23 cellular contexts compared by ENCODE assay signal in genomic region chr12:95784286-95784685, GRCh38. TPM values are rescaled to one million over a fixed set of nuclear protein-coding genes. Genes with fewer than 3 reads are reported as not detected.
DNase-seq lines count a peak whose midpoint lies in the region; ATAC-seq and TF ChIP-seq lines count a peak whose summit lies in the region.
"Had no signal": no experiment of that assay in that cellular context is flagged by ENCODE, and none has a peak within 500 bp of the region (broad histone marks: within the 10 kb centered on the region; RNA-seq: fewer than 3 reads in every experiment).

No MANE protein-coding gene starts in this region.

- H3K36me3 ChIP-seq in osteoblast (ENCODE audit: insufficient read depth, low read length) = peaks cover 42% of the 10 kb centered on the region
- H3K36me3 ChIP-seq: BLaER1 treated with 17β-estradiol and CSF1 and Interleukin-3, amounts not matched to agents 10 nM and 100 nM; suprapubic skin had no signal

- H3K4me3 ChIP-seq in astrocyte of the spinal cord (ENCODE audit: low read depth, low read length) (no peak overlapping the region), osteoblast (ENCODE audit: insufficient read depth, low read length) (no peak overlapping the region)
- H3K4me3 ChIP-seq: BLaER1 treated with 17β-estradiol and CSF1 and Interleukin-3, amounts not matched to agents 10 nM and 100 nM; GM23338; smooth muscle cell; suprapubic skin had no signal

- no peak overlapping the region for H2AFZ ChIP-seq in osteoblast (ENCODE audit: low read length)
- H2AFZ ChIP-seq: GM23338 had no signal

- no peaks in the 10 kb centered on the region for H3K9me3 ChIP-seq in osteoblast (ENCODE audit: low read depth, low read length)
- H3K9me3 ChIP-seq: BLaER1 treated with 17β-estradiol and CSF1 and Interleukin-3, amounts not matched to agents 10 nM and 100 nM; heart left ventricle; suprapubic skin had no signal

- TF ChIP-seq CTCF in astrocyte of the spinal cord (IDR thresholded peaks at IDR 0.05; ENCODE audit: low read depth, low read length) = no peak
- TF ChIP-seq CTCF in osteoblast (IDR thresholded peaks at IDR 0.05; ENCODE audit: extremely low read depth, low read depth, low read length) = no peak

- in situ Hi-C loops in astrocyte of the spinal cord (cut with HindIII; ENCODE audit: low sequenced_read_pairs) = no loop called here

- H3K4me1 ChIP-seq in osteoblast (ENCODE audit: insufficient read depth, low read length) = peaks cover 35% of the 10 kb centered on the region
- H3K4me1 ChIP-seq: BLaER1 treated with 17β-estradiol and CSF1 and Interleukin-3, amounts not matched to agents 10 nM and 100 nM had no signal

- no peaks in the 10 kb centered on the region for H3K27me3 ChIP-seq in osteoblast (ENCODE audit: insufficient read depth, low read length)
- H3K27me3 ChIP-seq: suprapubic skin had no signal

- no peaks in the 10 kb centered on the region for H4K20me1 ChIP-seq in osteoblast (ENCODE audit: insufficient read depth, low read length)

- peak; percentile 61 for DNase-seq in EH (ENCODE audit: low read depth)
- DNase-seq in M059J (ENCODE audit: low read depth) = peak; percentile 62
- peak; percentile 42 for DNase-seq in astrocyte of the spinal cord (ENCODE audit: low read depth, low spot score)
- DNase-seq in osteoblast (ENCODE audit: insufficient read length, low spot score, missing footprints) = no peak
- no peak for DNase-seq in NCI-H2196 (lab: John Stamatoyannopoulos, UW; ENCODE audit: unreplicated experiment)
- DNase-seq in GF-D8 (lab: John Stamatoyannopoulos, UW) = no peak
- DNase-seq: activated CD4-positive, alpha-beta T cell treated with anti-CD3 and anti-CD28 coated beads, Interleukin-2, amount 50 U/mL, for 1 hour; anterior cingulate cortex; Calu3; central memory CD4-positive, alpha-beta T cell; heart left ventricle; Kasumi-1; left colon; NCI-H1048; NCI-H187 had no signal

- peak overlapping the region; percentile 12 for H3K4me2 ChIP-seq in osteoblast (ENCODE audit: insufficient read depth, low read length)
- H3K4me2 ChIP-seq: BLaER1 treated with 17β-estradiol and CSF1 and Interleukin-3, amounts not matched to agents 10 nM and 100 nM; GM23338; smooth muscle cell had no signal

- H3K79me2 ChIP-seq in osteoblast (ENCODE audit: insufficient read depth, low read length) = peaks cover 75% of the 10 kb centered on the region

- no peak for ATAC-seq in GM18861 (IDR thresholded peaks at IDR 0.05; ENCODE audit: unreplicated experiment)
- no peak for ATAC-seq in HG03520 (IDR thresholded peaks at IDR 0.05; ENCODE audit: unreplicated experiment)
- ATAC-seq: activated T-helper 17 cell treated with anti-CD3 and anti-CD28 coated beads, Interleukin-2, amount 50 U/mL, for 72 hours; GM23338; left colon; stimulated activated effector memory CD8-positive, alpha-beta T cell treated with anti-CD3 and anti-CD28 coated beads, Interleukin-12 subunit alpha, Interleukin-12 subunit beta, amount 100 ng/mL, for 72 hours had no signal

- H3K27ac ChIP-seq in osteoblast (ENCODE audit: low read depth, low read length) = peak overlapping the region; percentile 19
- H3K27ac ChIP-seq: BLaER1 treated with 17β-estradiol and CSF1 and Interleukin-3, amounts not matched to agents 10 nM and 100 nM; heart left ventricle; suprapubic skin had no signal

RNA-seq across cellular contexts. Expression of gene NTN4, which starts 6.3 kb away (rescaled TPM):
- 16.5 and 21.5 TPM in 2 replicates for total RNA-seq in M059J (2014; rRNA removed; shearing (Covaris generic))
- 45.1 and 47.8 TPM in 2 replicates for total RNA-seq in osteoblast

Comparison
In these comparisons a context has a peak if more than half of its experiments do, and no peak if none do; other contexts are left out.
1. DNase-seq: peak in EH (single experiment), M059J (single experiment) and astrocyte of the spinal cord (single experiment); none in osteoblast (single experiment), NCI-H2196 (single experiment) and GF-D8 (single experiment).